7 cellular contexts compared by ENCODE assay signal in the genomic region with DNA sequence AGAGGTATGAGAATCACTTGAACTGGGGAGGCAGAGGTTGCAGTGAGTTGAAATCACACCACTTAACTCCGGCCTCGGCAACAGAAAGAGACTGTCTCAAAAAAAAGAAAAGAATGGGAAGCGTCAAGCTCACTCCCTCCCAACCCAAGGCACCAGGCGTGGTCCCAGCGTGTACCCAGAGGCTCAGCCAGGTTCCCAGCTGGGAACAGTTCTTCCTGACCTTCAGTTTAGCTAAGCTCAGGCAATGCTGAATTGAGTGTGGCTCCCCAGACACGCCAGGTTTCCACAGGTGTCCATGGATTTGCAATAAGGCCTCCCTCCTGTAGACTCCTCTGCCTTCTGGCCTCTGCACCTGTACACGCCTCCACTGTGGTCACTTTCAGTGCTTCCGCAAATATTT.
"Had no signal": no experiment of that assay in that cellular context is flagged by ENCODE, and none has a peak within 500 bp of the region (broad histone marks: within the 10 kb centered on the region; RNA-seq: fewer than 3 reads in every experiment).

No MANE protein-coding gene starts in this region.

- H3K9ac ChIP-seq: GM23248 had no signal

- H2AFZ ChIP-seq: GM23248 had no signal

- H3K4me3 ChIP-seq: GM23248 had no signal

- H3K27ac ChIP-seq: GM23248, HL-60 had no signal

- ATAC-seq: HepG2 had no signal

- DNase-seq: GM23248, GOT3, H9, HCEC 1CT, KBM-7 had no signal
